ENCODE assay signal across 8 cellular contexts in genomic region chr16:71808593-71809449, GRCh38. TPM values are rescaled to one million over a fixed set of nuclear protein-coding genes. Genes with fewer than 3 reads are reported as not detected.
DNase-seq lines count a peak whose midpoint lies in the region; ATAC-seq lines count a peak whose summit lies in the region.

TSS of gene AP1G1 (minus strand) at chr16:71808834. CDS start at chr16:71789479, 19,355 bp downstream.

- H3K27ac Mint-ChIP-seq in activated T-helper 1 cell treated with anti-CD3 and anti-CD28 coated beads, Interleukin-12 subunit alpha, Interleukin-12 subunit beta, Interleukin-2, Interleukin-4 antibody, amounts not matched to agents 30 ng/mL and 10 ng/mL and 1 ng/mL, durations not matched to agents 14 hours and 24 hours and 36 hours: peak within 1 kb of the TSS; percentile 100
- peak within 1 kb of the TSS; percentile 100 for H3K27ac Mint-ChIP-seq in naive B cell
- peak within 1 kb of the TSS; percentile 100 for H3K27ac Mint-ChIP-seq in stimulated activated effector memory CD8-positive, alpha-beta T cell treated with anti-CD3 and anti-CD28 coated beads, Interleukin-12 subunit alpha, Interleukin-12 subunit beta, amount 100 ng/mL, for 72 hours

- intact Hi-C loops in activated T-helper 1 cell treated with anti-CD3 and anti-CD28 coated beads, Interleukin-12 subunit alpha, Interleukin-12 subunit beta, Interleukin-2, Interleukin-4 antibody, amounts not matched to agents 30 ng/mL and 10 ng/mL and 1 ng/mL, durations not matched to agents 14 hours and 24 hours and 36 hours (cut with micrococcal nuclease): loop anchor here (1.0 to 10.0 kb wide), 9 partner anchors 9 to 344 kb away; partner anchors contain the start of genes DHODH, DHX38, IST1 and PHLPP2

- H3K36me3 Mint-ChIP-seq in activated T-helper 1 cell treated with anti-CD3 and anti-CD28 coated beads, Interleukin-12 subunit alpha, Interleukin-12 subunit beta, Interleukin-2, Interleukin-4 antibody, amounts not matched to agents 30 ng/mL and 10 ng/mL and 1 ng/mL, durations not matched to agents 14 hours and 24 hours and 36 hours (ENCODE audit: low read depth): peaks cover 7% of the 10 kb centered on the region
- H3K36me3 Mint-ChIP-seq in naive B cell: peaks cover 0 to 13% of the 10 kb centered on the region in 2 donors
- peaks cover 50% of the 10 kb centered on the region for H3K36me3 Mint-ChIP-seq in stimulated activated effector memory CD8-positive, alpha-beta T cell treated with anti-CD3 and anti-CD28 coated beads, Interleukin-12 subunit alpha, Interleukin-12 subunit beta, amount 100 ng/mL, for 72 hours

- ATAC-seq in naive B cell (ENCODE audit: low read depth in 2 of 2): peak; percentile 89
- peak; percentile 96 for ATAC-seq in stimulated activated effector memory CD8-positive, alpha-beta T cell treated with anti-CD3 and anti-CD28 coated beads, Interleukin-12 subunit alpha, Interleukin-12 subunit beta, amount 100 ng/mL, for 72 hours

- H3K4me1 Mint-ChIP-seq in activated T-helper 1 cell treated with anti-CD3 and anti-CD28 coated beads, Interleukin-12 subunit alpha, Interleukin-12 subunit beta, Interleukin-2, Interleukin-4 antibody, amounts not matched to agents 30 ng/mL and 10 ng/mL and 1 ng/mL, durations not matched to agents 14 hours and 24 hours and 36 hours (ENCODE audit: low read depth): peaks cover 21% of the 10 kb centered on the region
- H3K4me1 Mint-ChIP-seq in naive B cell: peaks cover 9 to 36% (median 23%) of the 10 kb centered on the region in 3 donors
- peaks cover 21% of the 10 kb centered on the region for H3K4me1 Mint-ChIP-seq in stimulated activated effector memory CD8-positive, alpha-beta T cell treated with anti-CD3 and anti-CD28 coated beads, Interleukin-12 subunit alpha, Interleukin-12 subunit beta, amount 100 ng/mL, for 72 hours

- no peaks in the 10 kb centered on the region for H3K27me3 Mint-ChIP-seq in activated T-helper 1 cell treated with anti-CD3 and anti-CD28 coated beads, Interleukin-12 subunit alpha, Interleukin-12 subunit beta, Interleukin-2, Interleukin-4 antibody, amounts not matched to agents 30 ng/mL and 10 ng/mL and 1 ng/mL, durations not matched to agents 14 hours and 24 hours and 36 hours (ENCODE audit: insufficient read depth)
- no peaks in the 10 kb centered on the region for H3K27me3 Mint-ChIP-seq in naive B cell

- peak within 1 kb of the TSS; percentile 96 for H3K4me3 Mint-ChIP-seq in activated T-helper 1 cell treated with anti-CD3 and anti-CD28 coated beads, Interleukin-12 subunit alpha, Interleukin-12 subunit beta, Interleukin-2, Interleukin-4 antibody, amounts not matched to agents 30 ng/mL and 10 ng/mL and 1 ng/mL, durations not matched to agents 14 hours and 24 hours and 36 hours
- H3K4me3 Mint-ChIP-seq in naive B cell: peak within 1 kb of the TSS; percentile 91 to 100 (median 99)
- H3K4me3 Mint-ChIP-seq in stimulated activated effector memory CD8-positive, alpha-beta T cell treated with anti-CD3 and anti-CD28 coated beads, Interleukin-12 subunit alpha, Interleukin-12 subunit beta, amount 100 ng/mL, for 72 hours: peak within 1 kb of the TSS; percentile 91

- H3K9me3 Mint-ChIP-seq in activated T-helper 1 cell treated with anti-CD3 and anti-CD28 coated beads, Interleukin-12 subunit alpha, Interleukin-12 subunit beta, Interleukin-2, Interleukin-4 antibody, amounts not matched to agents 30 ng/mL and 10 ng/mL and 1 ng/mL, durations not matched to agents 14 hours and 24 hours and 36 hours: no peaks in the 10 kb centered on the region
- peaks cover 0 to 2% (median 0%) of the 10 kb centered on the region in 7 donors for H3K9me3 Mint-ChIP-seq in naive B cell
- no peaks in the 10 kb centered on the region for H3K9me3 Mint-ChIP-seq in stimulated activated effector memory CD8-positive, alpha-beta T cell treated with anti-CD3 and anti-CD28 coated beads, Interleukin-12 subunit alpha, Interleukin-12 subunit beta, amount 100 ng/mL, for 72 hours

- DNase-seq in Daoy (ENCODE audit: low read depth) (peak; percentile 97), GOT3 (lab: John Stamatoyannopoulos, UW) (peak; percentile 78), LHCN-M2 (ENCODE audit: low read depth) (peak; percentile 98), RPMI7951 (ENCODE audit: low read depth) (peak; percentile 97), fibroblast of gingiva (ENCODE audit: low read depth) (peak; percentile 99), naive B cell (peak; percentile 93)
- DNase-seq in activated T-helper 1 cell treated with anti-CD3 and anti-CD28 coated beads, Interleukin-12 subunit alpha, Interleukin-12 subunit beta, Interleukin-2, Interleukin-4 antibody, amounts not matched to agents 30 ng/mL and 10 ng/mL and 1 ng/mL, durations not matched to agents 14 hours and 24 hours and 36 hours (ENCODE audit: low spot score): peak; percentile 89
- peak; percentile 78 to 94 for DNase-seq in stimulated activated effector memory CD8-positive, alpha-beta T cell treated with anti-CD3 and anti-CD28 coated beads, Interleukin-12 subunit alpha, Interleukin-12 subunit beta, amount 100 ng/mL, for 72 hours (ENCODE audit: low spot score in 2 of 2)

RNA-seq across cellular contexts. Expression of gene AP1G1, which starts in this region (rescaled TPM):
- 32.0 and 41.9 TPM in 2 replicates for total RNA-seq in Daoy (2014; rRNA removed; shearing (Covaris generic))
- 59.8 and 62.1 TPM in 2 replicates for total RNA-seq in LHCN-M2 (2014; rRNA removed)
- polyA plus RNA-seq in LHCN-M2 (2012): 37.8 TPM
- total RNA-seq in RPMI7951 (2014; rRNA removed; shearing (Covaris generic)): 42.3 and 50.7 TPM in 2 replicates
- 85.5 and 90.7 TPM in 2 replicates for total RNA-seq in activated T-helper 1 cell treated with anti-CD3 and anti-CD28 coated beads, Interleukin-12 subunit alpha, Interleukin-12 subunit beta, Interleukin-2, Interleukin-4 antibody, amounts not matched to agents 30 ng/mL and 10 ng/mL and 1 ng/mL, durations not matched to agents 14 hours and 24 hours and 36 hours
- polyA plus RNA-seq in naive B cell (ENCODE audit: low read depth in 6 of 6): 10 to 100 TPM in 4 of 6 donors, 1 to 10 TPM in 2; 5.6 to 17.6 (median 14.8) TPM

Comparison
In these comparisons a context has a peak if more than half of its experiments do, and no peak if none do; other contexts are left out.
1. Peak in every context shown above with its lines: DNase-seq and ATAC-seq.